10 cellular contexts compared by ENCODE assay signal in the genomic region with DNA sequence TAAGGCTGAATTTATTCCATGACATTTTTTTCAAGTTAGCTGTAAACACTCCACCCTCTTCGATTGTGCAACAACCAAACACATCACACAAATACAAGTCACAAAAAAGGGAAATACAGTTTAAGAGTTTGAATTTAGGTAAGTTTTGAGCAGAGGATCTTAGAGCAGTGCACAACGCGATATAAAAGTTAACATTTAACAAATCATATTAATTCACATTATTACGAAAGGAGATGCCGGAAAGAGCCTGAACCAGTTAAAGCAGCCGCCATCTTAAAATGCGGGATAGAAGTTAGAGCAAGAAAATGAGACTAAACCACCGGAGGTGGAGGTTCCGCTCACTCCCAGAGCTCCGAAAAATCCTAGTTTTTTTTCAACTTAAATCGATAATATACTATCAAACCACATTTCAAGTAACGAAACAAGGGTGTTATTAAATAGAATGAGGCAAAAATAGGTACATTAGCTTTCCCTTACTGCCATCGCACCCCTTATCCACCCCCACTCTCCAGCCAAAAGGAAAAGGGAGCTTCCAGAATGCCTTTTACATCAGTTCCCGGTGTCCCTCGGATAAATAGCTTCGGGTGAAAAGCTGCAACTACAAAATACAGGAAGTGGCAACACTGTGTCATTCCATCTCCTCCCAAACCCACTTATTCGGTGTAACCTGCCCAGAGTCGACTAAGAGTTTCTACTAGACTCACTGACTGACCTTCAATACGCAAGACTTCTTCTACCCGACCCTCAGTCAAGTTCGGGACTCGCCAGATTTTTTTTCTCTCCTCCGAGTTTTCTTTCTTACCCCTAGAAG. TPM values are rescaled to one million over a fixed set of nuclear protein-coding genes. Genes with fewer than 3 reads are reported as not detected.
DNase-seq lines count a peak whose midpoint lies in the region; ATAC-seq and TF ChIP-seq lines count a peak whose summit lies in the region.
"Had no signal": no experiment of that assay in that cellular context is flagged by ENCODE, and none has a peak within 500 bp of the region (broad histone marks: within the 10 kb centered on the region; RNA-seq: fewer than 3 reads in every experiment).

No MANE protein-coding gene starts in this region.

- H2AFZ ChIP-seq in osteoblast (ENCODE audit: low read length): no peak overlapping the region

- H3K36me3 ChIP-seq in osteoblast (ENCODE audit: insufficient read depth, low read length): peaks cover 9% of the 10 kb centered on the region

- H3K27ac ChIP-seq in AG04450 (ENCODE audit: low read depth, low read length) (peak overlapping the region; percentile 100), osteoblast (ENCODE audit: low read depth, low read length) (peak overlapping the region; percentile 96)

- POLR2A ChIA-PET in AG04450 (lab: Yijun Ruan, JAX): interaction anchor here (0.7 to 4.2 kb wide), 8 partner anchors 9 to 205 kb away, joined by 3 to 46 read pairs (median 4); partner anchors contain the start of genes CISD2 and MANBA

- CTCF ChIA-PET in AG04450 (lab: Charles Lee): interaction anchor here (0.7 to 3.4 kb wide), 3 partner anchors 18 to 275 kb away, joined by 3 to 10 read pairs (median 4); partner anchors contain the start of gene BDH2

- TF ChIP-seq CTCF in AG04450 (IDR thresholded peaks at IDR 0.05; ENCODE audit: low read depth, low read length) (no peak), fibroblast of villous mesenchyme (IDR thresholded peaks at IDR 0.05; ENCODE audit: insufficient read depth, low read depth, low read length) (no peak), osteoblast (IDR thresholded peaks at IDR 0.05; ENCODE audit: extremely low read depth, low read depth, low read length) (no peak)

- ATAC-seq in HG03095 (IDR thresholded peaks at IDR 0.05; ENCODE audit: unreplicated experiment) (no peak), GM19023 (IDR thresholded peaks at IDR 0.05; ENCODE audit: unreplicated experiment) (no peak)

- peaks cover 58% of the 10 kb centered on the region for H4K20me1 ChIP-seq in osteoblast (ENCODE audit: insufficient read depth, low read length)

- no peaks in the 10 kb centered on the region for H3K27me3 Mint-ChIP-seq in activated T-cell treated with anti-CD3 and anti-CD28 coated beads, Interleukin-2, amount 50 U/mL, for 24 hours
- H3K27me3 Mint-ChIP-seq: IgD-negative memory B cell; stimulated activated naive CD8-positive, alpha-beta T cell treated with anti-CD3 and anti-CD28 coated beads, Interleukin-15, Interleukin-2, amounts not matched to agents 100 ng/mL and 50 ng/mL, for 24 hours had no signal

- H3K4me3 Mint-ChIP-seq in activated T-cell treated with anti-CD3 and anti-CD28 coated beads, Interleukin-2, amount 50 U/mL, for 24 hours: no peak overlapping the region
- H3K4me3 Mint-ChIP-seq: IgD-negative memory B cell; stimulated activated naive CD8-positive, alpha-beta T cell treated with anti-CD3 and anti-CD28 coated beads, Interleukin-15, Interleukin-2, amounts not matched to agents 100 ng/mL and 50 ng/mL, for 24 hours had no signal

- peaks cover 5% of the 10 kb centered on the region for H3K36me3 Mint-ChIP-seq in activated T-cell treated with anti-CD3 and anti-CD28 coated beads, Interleukin-2, amount 50 U/mL, for 24 hours (ENCODE audit: low read depth)

- H3K4me3 ChIP-seq in AG04450 (ENCODE audit: low read depth, low read length): peak overlapping the region; percentile 92
- H3K4me3 ChIP-seq in fibroblast of villous mesenchyme (ENCODE audit: low read depth, low read length): peak overlapping the region; percentile 99
- H3K4me3 ChIP-seq in osteoblast (ENCODE audit: insufficient read depth, low read length): peak overlapping the region; percentile 95

- H3K9me3 ChIP-seq in AG04450 (ENCODE audit: control insufficient read depth, insufficient read depth, low read length) (no peaks in the 10 kb centered on the region; the same call in 1 of the 2 replicates), osteoblast (ENCODE audit: low read depth, low read length) (no peaks in the 10 kb centered on the region)

- H3K9me3 Mint-ChIP-seq in activated T-cell treated with anti-CD3 and anti-CD28 coated beads, Interleukin-2, amount 50 U/mL, for 24 hours: no peaks in the 10 kb centered on the region
- H3K9me3 Mint-ChIP-seq: IgD-negative memory B cell; stimulated activated naive CD8-positive, alpha-beta T cell treated with anti-CD3 and anti-CD28 coated beads, Interleukin-15, Interleukin-2, amounts not matched to agents 100 ng/mL and 50 ng/mL, for 24 hours had no signal

- no peak overlapping the region for H3K27ac Mint-ChIP-seq in activated T-cell treated with anti-CD3 and anti-CD28 coated beads, Interleukin-2, amount 50 U/mL, for 24 hours
- H3K27ac Mint-ChIP-seq: IgD-negative memory B cell; stimulated activated naive CD8-positive, alpha-beta T cell treated with anti-CD3 and anti-CD28 coated beads, Interleukin-15, Interleukin-2, amounts not matched to agents 100 ng/mL and 50 ng/mL, for 24 hours had no signal

- H3K4me1 Mint-ChIP-seq in activated T-cell treated with anti-CD3 and anti-CD28 coated beads, Interleukin-2, amount 50 U/mL, for 24 hours (ENCODE audit: low read depth): peaks cover 47% of the 10 kb centered on the region

- H3K27me3 ChIP-seq in AG04450 (ENCODE audit: control insufficient read depth, insufficient read depth, low read length): no peaks in the 10 kb centered on the region
- H3K27me3 ChIP-seq in osteoblast (ENCODE audit: insufficient read depth, low read length): no peaks in the 10 kb centered on the region

- H3K4me2 ChIP-seq in osteoblast (ENCODE audit: insufficient read depth, low read length): peak overlapping the region; percentile 82

- DNase-seq in AG04450 (ENCODE audit: low read depth, low spot score): peak; percentile 15
- peak; percentile 30 for DNase-seq in GM03348 (ENCODE audit: low spot score)
- DNase-seq in NCI-H446 treated with DMSO at 0.1 percent for 48 hours (lab: John Stamatoyannopoulos, UW): peak; percentile 55
- DNase-seq in activated T-cell treated with anti-CD3 and anti-CD28 coated beads, Interleukin-2, amount 50 U/mL, for 24 hours: peak; percentile 35
- DNase-seq in fibroblast of villous mesenchyme (ENCODE audit: low read depth): peak; percentile 82
- peak; percentile 38 for DNase-seq in osteoblast (ENCODE audit: insufficient read length, low spot score, missing footprints)

- H3K4me1 ChIP-seq in osteoblast (ENCODE audit: insufficient read depth, low read length): peaks cover 49% of the 10 kb centered on the region

- H3K79me2 ChIP-seq in osteoblast (ENCODE audit: insufficient read depth, low read length): peaks cover 81% of the 10 kb centered on the region

RNA-seq across cellular contexts. Expression of gene UBE2D3, which starts 1.9 kb away (rescaled TPM):
- 381 and 534 TPM in 2 replicates for polyA plus RNA-seq in AG04450 (2011; rRNA removed)
- 323 and 366 TPM in 2 replicates for polyA minus RNA-seq in AG04450 (2011; rRNA and poly(A)+ RNA removed)
- 399 and 495 TPM in 2 replicates for total RNA-seq in fibroblast of villous mesenchyme
- 390 and 426 TPM in 2 replicates for total RNA-seq in osteoblast

RNA-seq across cellular contexts. Expression of gene CISD2, which starts 43.3 kb away (rescaled TPM):
- polyA plus RNA-seq in AG04450 (2011; rRNA removed): 23.2 and 30.6 TPM in 2 replicates
- 11.3 and 13.3 TPM in 2 replicates for polyA minus RNA-seq in AG04450 (2011; rRNA and poly(A)+ RNA removed)
- 24.2 and 36.3 TPM in 2 replicates for total RNA-seq in fibroblast of villous mesenchyme
- 25.6 and 26.4 TPM in 2 replicates for total RNA-seq in osteoblast

Comparison
In these comparisons a context has a peak if more than half of its experiments do, and no peak if none do; other contexts are left out.
1. DNase-seq: peak in every context shown above with its lines; median percentile 82 in fibroblast of villous mesenchyme; 55 in NCI-H446 treated with DMSO at 0.1 percent for 48 hours; 38 in osteoblast; 35 in activated T-cell treated with anti-CD3 and anti-CD28 coated beads, Interleukin-2, amount 50 U/mL, for 24 hours; 30 in GM03348; 15 in AG04450.